ENCODE assay signal across 1 cellular context in the genomic region with DNA sequence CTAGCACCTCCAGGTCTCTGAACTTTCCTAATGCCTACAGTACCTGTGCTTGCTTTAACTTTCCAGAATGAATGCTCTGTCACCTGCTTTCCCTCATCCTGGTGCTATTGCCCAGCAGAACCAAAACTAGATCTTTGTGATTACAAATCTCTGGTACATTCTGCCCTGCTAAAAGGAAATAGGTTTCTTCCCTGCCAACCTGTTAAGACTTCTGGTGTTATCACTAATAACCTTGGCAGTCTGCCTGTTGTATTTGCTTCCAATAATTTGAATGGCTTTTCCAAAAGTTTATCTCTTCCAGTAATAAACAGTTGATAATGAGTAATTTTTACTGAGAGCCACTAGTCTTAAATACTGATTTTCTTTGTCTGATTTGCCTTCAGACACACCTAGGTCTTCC.
TF ChIP-seq lines count a peak whose summit lies in the region.

No MANE protein-coding gene starts in this region.

TF ChIP-seq in K562, 482 proteins besides CTCF, POLR2A, EP300 and RAD21:
- no peak for TF ChIP-seq MBD2 (IDR thresholded peaks at IDR 0.05; ENCODE audit: borderline replicate concordance, low read depth)
- TF ChIP-seq RBM22 (IDR thresholded peaks at IDR 0.05; ENCODE audit: low read depth, low read length, poor library complexity, severe bottlenecking), result no peak
- TF ChIP-seq ETV1 (tag; conservative IDR thresholded peaks at IDR 0.05; ENCODE audit: low read depth), result no peak
- TF ChIP-seq ZNF12 (CRISPR knock-in tag; IDR thresholded peaks at IDR 0.05), result no peak
- TF ChIP-seq ZNF586 (CRISPR knock-in tag; conservative IDR thresholded peaks at IDR 0.05), result no peak
